Comparison of ENCODE assay signal across 20 cellular contexts in genomic region chr15:62684143-62684808, GRCh38.
"Had no signal": no experiment of that assay in that cellular context is flagged by ENCODE, and none has a peak within 500 bp of the region (broad histone marks: within the 10 kb centered on the region; RNA-seq: fewer than 3 reads in every experiment).

No MANE protein-coding gene starts in this region.

- ATAC-seq: activated CD8-positive, alpha-beta memory T cell treated with anti-CD3 and anti-CD28 coated beads, Interleukin-2, amount 10 ng/mL, durations not matched to agents 7 days and 5 days; effector memory CD8-positive, alpha-beta T cell; left lobe of liver; naive thymus-derived CD4-positive, alpha-beta T cell had no signal

- H3K9ac ChIP-seq: parathyroid adenoma had no signal

- H3K4me1 ChIP-seq: parathyroid adenoma, tibial artery had no signal

- H3K4me1 Mint-ChIP-seq: activated CD4-positive, alpha-beta memory T cell treated with anti-CD3 and anti-CD28 coated beads, Interleukin-2, amount 10 ng/mL, durations not matched to agents 7 days and 5 days; activated CD8-positive, alpha-beta memory T cell treated with anti-CD3 and anti-CD28 coated beads, Interleukin-2, amount 10 ng/mL, durations not matched to agents 7 days and 5 days; naive thymus-derived CD4-positive, alpha-beta T cell had no signal

- H3K4me3 ChIP-seq: tibial artery had no signal

- H3K27ac Mint-ChIP-seq: activated CD4-positive, alpha-beta memory T cell treated with anti-CD3 and anti-CD28 coated beads, Interleukin-2, amount 10 ng/mL, durations not matched to agents 7 days and 5 days; activated CD8-positive, alpha-beta memory T cell treated with anti-CD3 and anti-CD28 coated beads, Interleukin-2, amount 10 ng/mL, durations not matched to agents 7 days and 5 days; activated naive CD8-positive, alpha-beta T cell; effector memory CD8-positive, alpha-beta T cell; naive thymus-derived CD4-positive, alpha-beta T cell had no signal

- H3K4me3 Mint-ChIP-seq: activated CD4-positive, alpha-beta memory T cell treated with anti-CD3 and anti-CD28 coated beads, Interleukin-2, amount 10 ng/mL, durations not matched to agents 7 days and 5 days; activated CD8-positive, alpha-beta memory T cell treated with anti-CD3 and anti-CD28 coated beads, Interleukin-2, amount 10 ng/mL, durations not matched to agents 7 days and 5 days; activated naive CD8-positive, alpha-beta T cell; effector memory CD8-positive, alpha-beta T cell; naive thymus-derived CD4-positive, alpha-beta T cell had no signal

- H3K27me3 Mint-ChIP-seq: activated CD4-positive, alpha-beta memory T cell treated with anti-CD3 and anti-CD28 coated beads, Interleukin-2, amount 10 ng/mL, durations not matched to agents 7 days and 5 days; activated naive CD8-positive, alpha-beta T cell had no signal

- H3K9me3 Mint-ChIP-seq: activated CD4-positive, alpha-beta memory T cell treated with anti-CD3 and anti-CD28 coated beads, Interleukin-2, amount 10 ng/mL, durations not matched to agents 7 days and 5 days had no signal

- H3K36me3 ChIP-seq: neutrophil had no signal

- H3K79me2 ChIP-seq: parathyroid adenoma had no signal

- H3K27ac ChIP-seq: neutrophil, parathyroid adenoma, tibial artery had no signal

- H2AFZ ChIP-seq: parathyroid adenoma had no signal

- H3K9me3 ChIP-seq: neutrophil, tibial artery had no signal

- H3K27me3 ChIP-seq: neutrophil, tibial artery had no signal

- DNase-seq: activated CD4-positive, alpha-beta memory T cell treated with anti-CD3 and anti-CD28 coated beads, Interleukin-2, amount 10 ng/mL, durations not matched to agents 7 days and 5 days; activated CD4-positive, alpha-beta T cell treated with anti-CD3 and anti-CD28 coated beads for 48 hours; activated CD4-positive, CD25-positive, alpha-beta regulatory T cell; activated CD8-positive, alpha-beta memory T cell treated with anti-CD3 and anti-CD28 coated beads, Interleukin-2, amount 10 ng/mL, durations not matched to agents 7 days and 5 days; caudate nucleus; effector memory CD8-positive, alpha-beta T cell; foreskin melanocyte; glutamatergic neuron; mammary epithelial cell; naive thymus-derived CD4-positive, alpha-beta T cell; stimulated activated CD4-positive, alpha-beta T cell treated with anti-CD3 and anti-CD28 coated beads, Interleukin-12 subunit alpha, Interleukin-12 subunit beta, amount 100 ng/mL, for 4 hours; stimulated activated CD4-positive, alpha-beta T cell treated with anti-CD3 and anti-CD28 coated beads, Interleukin-1b, Interleukin-23, amount 100 ng/mL, for 48 hours; stimulated activated CD8-positive, alpha-beta memory T cell treated with anti-CD3 and anti-CD28 coated beads, Interleukin-4, amount 100 ng/mL, for 48 hours; stimulated activated naive CD4-positive, alpha-beta T cell; SW 1271; tibial artery had no signal

- H3K36me3 Mint-ChIP-seq: activated CD8-positive, alpha-beta memory T cell treated with anti-CD3 and anti-CD28 coated beads, Interleukin-2, amount 10 ng/mL, durations not matched to agents 7 days and 5 days; activated naive CD8-positive, alpha-beta T cell had no signal
